In the genomic region with DNA sequence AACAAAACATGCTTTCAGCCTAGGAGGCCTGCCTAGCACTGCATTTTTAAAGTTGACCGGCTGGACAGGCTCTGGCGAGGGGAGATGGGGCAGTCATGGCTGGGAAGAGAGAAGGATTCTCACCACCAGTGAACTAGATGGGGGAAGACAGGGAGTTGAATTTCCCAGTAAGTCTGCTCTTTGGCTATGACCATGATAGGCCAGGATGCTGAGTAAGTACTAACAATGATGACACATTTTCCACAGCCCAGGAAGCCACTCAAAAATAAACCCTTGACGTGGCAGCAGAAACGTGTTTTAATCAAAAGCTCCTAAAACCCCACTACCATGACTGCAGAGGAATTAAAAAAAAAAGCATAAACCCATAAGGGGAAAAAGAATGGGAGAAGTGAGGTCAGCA, we compare ENCODE assay signal across 10 cellular contexts. TPM values are rescaled to one million over a fixed set of nuclear protein-coding genes. Genes with fewer than 3 reads are reported as not detected.
DNase-seq lines count a peak whose midpoint lies in the region; ATAC-seq and TF ChIP-seq lines count a peak whose summit lies in the region.
"Had no signal": no experiment of that assay in that cellular context is flagged by ENCODE, and none has a peak within 500 bp of the region (broad histone marks: within the 10 kb centered on the region; RNA-seq: fewer than 3 reads in every experiment).

No MANE protein-coding gene starts in this region.

- no peak overlapping the region for H3K4me3 Mint-ChIP-seq in activated CD4-positive, alpha-beta T cell treated with anti-CD3 and anti-CD28 coated beads, Interleukin-2, amount 10 ng/mL, durations not matched to agents 7 days and 5 days
- H3K4me3 Mint-ChIP-seq: B cell had no signal

- TF ChIP-seq POLR2A in breast epithelium (IDR thresholded peaks at IDR 0.05): no peak

- H3K4me1 ChIP-seq in breast epithelium: peaks cover 19 to 29% of the 10 kb centered on the region in 2 donors
- peaks cover 46 to 57% of the 10 kb centered on the region in 2 donors for H3K4me1 ChIP-seq in thoracic aorta (ENCODE audit: control insufficient read depth in 1 of 2, low read depth in 2 of 2)

- H3K4me1 Mint-ChIP-seq in activated CD4-positive, alpha-beta T cell treated with anti-CD3 and anti-CD28 coated beads, Interleukin-2, amount 10 ng/mL, durations not matched to agents 7 days and 5 days: peaks cover 40% of the 10 kb centered on the region

- CTCF ChIA-PET in activated CD4-positive, alpha-beta T cell treated with anti-CD3 and anti-CD28 coated beads, Interleukin-2, amount 10 ng/mL, durations not matched to agents 7 days and 5 days (lab: Charles Lee): interaction anchor here (1.0 to 1.8 kb wide), 2 partner anchors 9 to 19 kb away, joined by 3 to 7 read pairs; a partner anchor contains a TSS

- H3K9me3 ChIP-seq in breast epithelium: no peaks in the 10 kb centered on the region
- no peaks in the 10 kb centered on the region for H3K9me3 ChIP-seq in thoracic aorta
- no peaks in the 10 kb centered on the region for H3K9me3 ChIP-seq in MG63

- intact Hi-C loops in breast epithelium (cut with DNase I; ENCODE audit: low total_unique reads): no loop called here

- H3K4me3 ChIP-seq in breast epithelium: no peak overlapping the region
- no peak overlapping the region for H3K4me3 ChIP-seq in thoracic aorta
- no peak overlapping the region for H3K4me3 ChIP-seq in MG63

- H3K27me3 Mint-ChIP-seq in activated CD4-positive, alpha-beta T cell treated with anti-CD3 and anti-CD28 coated beads, Interleukin-2, amount 10 ng/mL, durations not matched to agents 7 days and 5 days: no peaks in the 10 kb centered on the region
- H3K27me3 Mint-ChIP-seq: B cell had no signal

- DNase-seq in activated CD4-positive, alpha-beta T cell treated with anti-CD3 and anti-CD28 coated beads, Interleukin-2, amount 10 ng/mL, durations not matched to agents 7 days and 5 days: no peak
- DNase-seq in activated CD4-positive, alpha-beta T cell treated with anti-CD3 and anti-CD28 coated beads for 1 hour: no peak
- DNase-seq in breast epithelium (ENCODE audit: low spot score in 2 of 2) (no peak), thoracic aorta (ENCODE audit: low spot score) (no peak), MG63 (no peak), HT-29 (ENCODE audit: low spot score) (no peak), GM19240 (ENCODE audit: insufficient read length, low spot score) (no peak)

- peak; percentile 32 for ATAC-seq in thoracic aorta (ENCODE audit: insufficient number of reproducible peaks, low FRiP score, low read depth)
- ATAC-seq: Panc1 had no signal

- POLR2A ChIA-PET in activated CD4-positive, alpha-beta T cell treated with anti-CD3 and anti-CD28 coated beads, Interleukin-2, amount 10 ng/mL, durations not matched to agents 7 days and 5 days (lab: Charles Lee): no interaction called here

- peaks cover 38% of the 10 kb centered on the region for H3K36me3 Mint-ChIP-seq in activated CD4-positive, alpha-beta T cell treated with anti-CD3 and anti-CD28 coated beads, Interleukin-2, amount 10 ng/mL, durations not matched to agents 7 days and 5 days (ENCODE audit: low read depth)

- TF ChIP-seq CTCF in breast epithelium (IDR thresholded peaks at IDR 0.05) (no peak), thoracic aorta (IDR thresholded peaks at IDR 0.05) (no peak)

- H3K27ac ChIP-seq in breast epithelium: peak overlapping the region; percentile 97 to 100
- peak overlapping the region; percentile 92 for H3K27ac ChIP-seq in layer of hippocampus (ENCODE audit: low read depth, low read length)
- H3K27ac ChIP-seq in thoracic aorta: peak overlapping the region; percentile 99

- no peaks in the 10 kb centered on the region for H3K9me3 Mint-ChIP-seq in activated CD4-positive, alpha-beta T cell treated with anti-CD3 and anti-CD28 coated beads, Interleukin-2, amount 10 ng/mL, durations not matched to agents 7 days and 5 days

- no peaks in the 10 kb centered on the region for H3K27me3 ChIP-seq in breast epithelium
- no peaks in the 10 kb centered on the region for H3K27me3 ChIP-seq in layer of hippocampus (ENCODE audit: control insufficient read depth, insufficient read depth, low read length)
- H3K27me3 ChIP-seq in thoracic aorta (replicated peaks; ENCODE audit: insufficient read depth): no peaks in the 10 kb centered on the region
- no peaks in the 10 kb centered on the region for H3K27me3 ChIP-seq in MG63

- H3K36me3 ChIP-seq in breast epithelium: no peaks in the 10 kb centered on the region
- H3K36me3 ChIP-seq in thoracic aorta: peaks cover 49% of the 10 kb centered on the region
- peaks cover 62% of the 10 kb centered on the region for H3K36me3 ChIP-seq in MG63

- H3K27ac Mint-ChIP-seq in activated CD4-positive, alpha-beta T cell treated with anti-CD3 and anti-CD28 coated beads, Interleukin-2, amount 10 ng/mL, durations not matched to agents 7 days and 5 days: peak overlapping the region; percentile 63
- H3K27ac Mint-ChIP-seq: B cell had no signal

RNA-seq across cellular contexts. Expression of a gene that starts 19.0 kb away (rescaled TPM):
- 10 to 100 TPM; 35.0 to 41.8 TPM for total RNA-seq in activated CD4-positive, alpha-beta T cell treated with anti-CD3 and anti-CD28 coated beads, Interleukin-2, amount 10 ng/mL, durations not matched to agents 7 days and 5 days
- 10 to 100 TPM; 65.3 to 86.2 (median 70.4) TPM for total RNA-seq in breast epithelium
- 100 to 1,000 TPM; 109 to 271 TPM for total RNA-seq in thoracic aorta
- total RNA-seq in MG63 (2014; rRNA removed; shearing (Covaris generic); ENCODE audit: low replicate concordance): 92.0 and 101 TPM in 2 replicates
- total RNA-seq in HT-29 (2014; rRNA removed; shearing (Covaris generic)): 38.4 and 39.9 TPM in 2 replicates

RNA-seq across cellular contexts. Expression of a gene that starts 19.3 kb away (rescaled TPM):
- total RNA-seq in activated CD4-positive, alpha-beta T cell treated with anti-CD3 and anti-CD28 coated beads, Interleukin-2, amount 10 ng/mL, durations not matched to agents 7 days and 5 days: 10 to 100 TPM; 35.5 to 37.4 TPM
- 10 to 100 TPM; 34.7 to 54.7 (median 47.7) TPM for total RNA-seq in breast epithelium
- total RNA-seq in thoracic aorta: 10 to 100 TPM; 41.4 to 75.3 TPM
- total RNA-seq in MG63 (2014; rRNA removed; shearing (Covaris generic); ENCODE audit: low replicate concordance): 12.9 and 18.8 TPM in 2 replicates
- total RNA-seq in HT-29 (2014; rRNA removed; shearing (Covaris generic)): 16.8 and 17.4 TPM in 2 replicates
